In genomic region chr3:57036952-57037351, GRCh38 we compare ENCODE assay signal across 15 cellular contexts. TPM values are rescaled to one million over a fixed set of nuclear protein-coding genes. Genes with fewer than 3 reads are reported as not detected.
DNase-seq lines count a peak whose midpoint lies in the region; ATAC-seq and TF ChIP-seq lines count a peak whose summit lies in the region.
"Had no signal": no experiment of that assay in that cellular context is flagged by ENCODE, and none has a peak within 500 bp of the region (broad histone marks: within the 10 kb centered on the region; RNA-seq: fewer than 3 reads in every experiment).

No MANE protein-coding gene starts in this region.

- no peak for ATAC-seq in HG03196 (IDR thresholded peaks at IDR 0.05; ENCODE audit: unreplicated experiment)
- ATAC-seq: GM12878 had no signal

- no peaks in the 10 kb centered on the region for H3K36me3 ChIP-seq in cardiac muscle cell
- H3K36me3 ChIP-seq in left ventricle myocardium inferior = no peaks in the 10 kb centered on the region
- no peaks in the 10 kb centered on the region for H3K36me3 ChIP-seq in spleen
- H3K36me3 ChIP-seq in MM.1S (replicated peaks; ENCODE audit: insufficient read depth, low read length) = no peaks in the 10 kb centered on the region
- H3K36me3 ChIP-seq: BE2C had no signal

- no peak overlapping the region for H3K4me3 ChIP-seq in cardiac muscle cell
- H3K4me3 ChIP-seq in left ventricle myocardium inferior = no peak overlapping the region
- no peak overlapping the region for H3K4me3 ChIP-seq in spleen
- no peak overlapping the region for H3K4me3 ChIP-seq in MM.1S (ENCODE audit: low read length)
- H3K4me3 ChIP-seq: GM12878 had no signal

- WGBS in spleen, 5 donors = 88 to 94% (median 89%) methylated on average over 5 of the region's 5 CpGs

- no peak overlapping the region for H2AFZ ChIP-seq in MM.1S (ENCODE audit: low read length)

- in situ Hi-C loops in GM13977 (cut with MboI; ENCODE audit: low pct_unique_long_range_greater_than_20kb, low sequenced_read_pairs, unreplicated experiment) = no loop called here

- TF ChIP-seq POLR2A in spleen (IDR thresholded peaks at IDR 0.05) = no peak

- H3K4me2 ChIP-seq in MM.1S (ENCODE audit: low read depth, low read length) = no peak overlapping the region

- H3F3A ChIP-seq in MM.1S (ENCODE audit: insufficient read depth, low read length) = no peaks in the 10 kb centered on the region

- H3K27me3 ChIP-seq in cardiac muscle cell (no peaks in the 10 kb centered on the region), left ventricle myocardium inferior (ENCODE audit: low read depth) (no peaks in the 10 kb centered on the region), spleen (replicated peaks in 1 of 7) (peaks cover 0 to 5% (median 0%) of the 10 kb centered on the region in 7 donors), MM.1S (replicated peaks; ENCODE audit: insufficient read depth, low read length) (no peaks in the 10 kb centered on the region)
- H3K27me3 ChIP-seq: BE2C had no signal

- no peaks in the 10 kb centered on the region for H3K79me2 ChIP-seq in MM.1S (ENCODE audit: low read length)

- H3K9me3 ChIP-seq in cardiac muscle cell (ENCODE audit: low read depth) = no peaks in the 10 kb centered on the region
- no peaks in the 10 kb centered on the region for H3K9me3 ChIP-seq in left ventricle myocardium inferior (replicated peaks)
- H3K9me3 ChIP-seq in spleen = no peaks in the 10 kb centered on the region
- no peaks in the 10 kb centered on the region for H3K9me3 ChIP-seq in MM.1S (replicated peaks; ENCODE audit: insufficient read depth, low read length)
- H3K9me3 ChIP-seq: BE2C had no signal

- H3K27ac ChIP-seq in cardiac muscle cell (peak overlapping the region; percentile 88), left ventricle myocardium inferior (replicated peaks) (peak overlapping the region; percentile 64), spleen (no peak overlapping the region), MM.1S (ENCODE audit: low read length) (no peak overlapping the region)
- H3K27ac ChIP-seq: C4-2B had no signal

- H3K4me1 ChIP-seq in cardiac muscle cell (ENCODE audit: low read depth) = peaks cover 8% of the 10 kb centered on the region
- H3K4me1 ChIP-seq in left ventricle myocardium inferior = peaks cover 28% of the 10 kb centered on the region
- no peaks in the 10 kb centered on the region for H3K4me1 ChIP-seq in spleen
- H3K4me1 ChIP-seq in MM.1S (ENCODE audit: low read length) = no peaks in the 10 kb centered on the region
- H3K4me1 ChIP-seq: BE2C had no signal

- H4K20me1 ChIP-seq in MM.1S (ENCODE audit: insufficient read depth, low read length) = no peaks in the 10 kb centered on the region

- intact Hi-C loops in left ventricle myocardium inferior (cut with micrococcal nuclease) = no loop called here
- intact Hi-C loops in spleen (cut with DNase I; ENCODE audit: low total_unique reads) = no loop called here

- no peaks in the 10 kb centered on the region for H3K9me2 ChIP-seq in MM.1S (replicated peaks; ENCODE audit: insufficient read depth, low read length)

- TF ChIP-seq CTCF in cardiac muscle cell (IDR thresholded peaks at IDR 0.05; ENCODE audit: low read depth, low read length) = no peak
- TF ChIP-seq CTCF in left ventricle myocardium inferior (IDR thresholded peaks at IDR 0.05; ENCODE audit: borderline replicate concordance) = no peak
- no peak for TF ChIP-seq CTCF in spleen (IDR thresholded peaks at IDR 0.05 in 8 of 11, conservative IDR thresholded peaks at IDR 0.05 in 3 of 11)
- TF ChIP-seq CTCF in GM13977 (IDR thresholded peaks at IDR 0.05; ENCODE audit: extremely low read depth, insufficient read depth, missing control alignments) = no peak
- TF ChIP-seq CTCF in MM.1S (IDR thresholded peaks at IDR 0.05; ENCODE audit: low read length) = no peak

- no peak overlapping the region for H3K9ac ChIP-seq in MM.1S (ENCODE audit: low read length)

- DNase-seq in SK-N-DZ (ENCODE audit: low spot score) (peak; percentile 93), cardiac muscle cell (ENCODE audit: low read depth in 1 of 2, low spot score in 1 of 2) (peak in 1 of 2 donors; percentile 80), left ventricle myocardium inferior (no peak), spleen (peak; percentile 41), GM13977 (ENCODE audit: low spot score) (no peak), MM.1S (no peak)
- DNase-seq: BE2C; CD4-positive, alpha-beta memory T cell; DMS79; GOT3; H9 had no signal

RNA-seq across cellular contexts. Expression of gene SPATA12, which starts 23.5 kb away (rescaled TPM):
- not detected in 2 replicates for polyA plus RNA-seq in SK-N-DZ (2014; cell fraction: cytosol; rRNA removed)
- not detected in 2 replicates for polyA plus RNA-seq in SK-N-DZ (2014; cell fraction: nucleus; rRNA removed)
- total RNA-seq in cardiac muscle cell = not detected in 2 replicates
- polyA plus RNA-seq in cardiac muscle cell = 0.91 TPM in 1 of 2 replicates, not detected in the other
- total RNA-seq in left ventricle myocardium inferior = not detected
- total RNA-seq in spleen = under 1 TPM in 2 of 7 donors, not detected in 5; 0.17 to 0.34 TPM
- under 1 TPM; 0.13 to 0.16 (median 0.15) TPM for polyA plus RNA-seq in spleen
- total RNA-seq: CD4-positive, alpha-beta memory T cell; G401 had no signal
- polyA plus RNA-seq: CD4-positive, alpha-beta memory T cell had no signal

Comparison
In these comparisons a context has a peak if more than half of its experiments do, and no peak if none do; other contexts are left out.
1. DNase-seq: peak in SK-N-DZ (single experiment) and spleen (single experiment); none in left ventricle myocardium inferior (single experiment), GM13977 (single experiment) and MM.1S (single experiment).
2. H3K27ac ChIP-seq: peak in cardiac muscle cell (single experiment) and left ventricle myocardium inferior (single experiment); none in spleen (0 of 8) and MM.1S (single experiment).